ENCODE assay signal across 9 cellular contexts in the genomic region with DNA sequence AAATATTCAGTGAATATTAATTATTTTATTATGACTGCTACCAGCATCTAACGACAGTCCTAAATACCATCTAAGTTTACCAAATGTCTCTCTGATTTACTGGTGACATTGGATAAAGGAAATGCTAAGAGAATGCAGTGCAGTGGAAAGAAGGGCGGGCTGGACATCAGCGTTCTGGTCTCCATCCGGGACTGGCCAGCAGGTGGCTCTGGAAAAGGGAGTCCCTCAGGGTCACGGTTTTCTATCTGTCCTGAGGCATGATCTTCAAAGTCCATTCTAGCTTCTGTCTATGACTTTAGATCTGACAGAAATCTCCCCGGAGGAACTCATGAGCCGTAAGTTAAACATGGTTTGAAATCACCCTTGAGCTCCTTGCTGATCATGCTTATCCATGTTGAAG. TPM values are rescaled to one million over a fixed set of nuclear protein-coding genes. Genes with fewer than 3 reads are reported as not detected.
DNase-seq lines count a peak whose midpoint lies in the region; ATAC-seq, FAIRE-seq and TF ChIP-seq lines count a peak whose summit lies in the region.
"Had no signal": no experiment of that assay in that cellular context is flagged by ENCODE, and none has a peak within 500 bp of the region (broad histone marks: within the 10 kb centered on the region; RNA-seq: fewer than 3 reads in every experiment).

No MANE protein-coding gene starts in this region.

- H3K36me3 ChIP-seq in HEK293 (ENCODE audit: control insufficient read depth in 2 of 2, insufficient read depth in 1 of 2, low read length in 2 of 2) (no peaks in the 10 kb centered on the region), iPS-18a (ENCODE audit: control insufficient read depth, low read depth, low read length) (no peaks in the 10 kb centered on the region), testis (ENCODE audit: low read depth, missing control alignments) (no peaks in the 10 kb centered on the region)

- POLR2A ChIA-PET in HEK293 (lab: Yijun Ruan, JAX): no interaction called here

- H3K27me3 Mint-ChIP-seq in natural killer cell (ENCODE audit: low read depth in 2 of 2): peaks cover 8 to 14% of the 10 kb centered on the region in 2 donors

- intact Hi-C loops in testis (cut with DNase I; ENCODE audit: low total_unique reads) (no loop called here), natural killer cell (cut with micrococcal nuclease) (no loop called here)

- CTCF ChIA-PET in HEK293 (lab: Yijun Ruan, JAX): interaction anchor here (0.8 to 1.8 kb wide), 3 partner anchors 26 to 111 kb away, joined by 3 to 9 read pairs (median 5); no protein-coding TSS in a partner anchor

- 50 to 61% methylated on average over 7 of the region's 7 CpGs for WGBS in testis, 2 donors

- H3K4me1 ChIP-seq in HEK293 (ENCODE audit: control insufficient read depth, insufficient read depth, low read length) (peaks cover 6% of the 10 kb centered on the region), iPS-18a (ENCODE audit: control insufficient read depth, low read depth, low read length) (peaks cover 44% of the 10 kb centered on the region), testis (peaks cover 8% of the 10 kb centered on the region)

- H3K4me3 Mint-ChIP-seq in natural killer cell: no peak overlapping the region
- H3K4me3 Mint-ChIP-seq: memory B cell had no signal

- H3K27me3 ChIP-seq in iPS-18a (ENCODE audit: control insufficient read depth, insufficient read depth, low read length) (peaks cover 11% of the 10 kb centered on the region), testis (no peaks in the 10 kb centered on the region)

- FAIRE-seq in H54 (lab: Jason Lieb, UNC): no peak

- H3K4me1 Mint-ChIP-seq in natural killer cell: peaks cover 0 to 13% of the 10 kb centered on the region in 2 donors

- H3K4me3 ChIP-seq in HEK293 (ENCODE audit: low read depth, low read length) (no peak overlapping the region), astrocyte of the cerebellum (ENCODE audit: low read depth, low read length) (no peak overlapping the region), iPS-18a (ENCODE audit: low read length) (peak overlapping the region; percentile 37), testis (no peak overlapping the region)

- no peak overlapping the region for H3K27ac ChIP-seq in HEK293 (ENCODE audit: extremely low read depth, low read depth, low read length)
- no peak overlapping the region for H3K27ac ChIP-seq in iPS-18a (ENCODE audit: low read length)
- H3K27ac ChIP-seq in testis: no peak overlapping the region

- H3K36me3 Mint-ChIP-seq in natural killer cell: no peaks in the 10 kb centered on the region

- no peak overlapping the region for H3K27ac Mint-ChIP-seq in natural killer cell
- H3K27ac Mint-ChIP-seq: memory B cell had no signal

- TF ChIP-seq CTCF in HEK293 (tag by site-specific recombination; IDR thresholded peaks at IDR 0.05) (0 out of 2 replicates have a peak, but pooled peaks have one; percentile 11), astrocyte of the cerebellum (IDR thresholded peaks at IDR 0.05; ENCODE audit: low read depth, low read length, missing control alignments) (peak; percentile 62), testis (IDR thresholded peaks at IDR 0.05) (peak in 2 of 3 experiments; percentile 25 to 33), natural killer cell (IDR thresholded peaks at IDR 0.05) (no peak)

- H3K9me3 ChIP-seq in HEK293 (ENCODE audit: control insufficient read depth, insufficient read depth, low read depth, low read length) (no peaks in the 10 kb centered on the region), iPS-18a (ENCODE audit: control insufficient read depth, low read depth, low read length) (no peaks in the 10 kb centered on the region), testis (no peaks in the 10 kb centered on the region)

- no peak for DNase-seq in astrocyte of the cerebellum (ENCODE audit: low read depth)
- peak; percentile 54 for DNase-seq in testis
- no peak for DNase-seq in natural killer cell
- DNase-seq in MV-4-11 (lab: John Stamatoyannopoulos, UW): no peak
- no peak for DNase-seq in H54 (ENCODE audit: insufficient read length, low spot score)

- in situ Hi-C loops in astrocyte of the cerebellum (cut with HindIII; ENCODE audit: low sequenced_read_pairs): no loop called here

- H3K9me3 Mint-ChIP-seq in natural killer cell: no peaks in the 10 kb centered on the region

- no peak for TF ChIP-seq POLR2A in testis (IDR thresholded peaks at IDR 0.05)
- no peak for TF ChIP-seq POLR2A in H54 (IDR thresholded peaks at IDR 0.05; ENCODE audit: low read depth, low read length)

- ATAC-seq in GM21528 (IDR thresholded peaks at IDR 0.05; ENCODE audit: low FRiP score, unreplicated experiment) (no peak), natural killer cell (no peak)

- peak overlapping the region; percentile 30 for H3K9ac ChIP-seq in iPS-18a (ENCODE audit: low read length)

TF ChIP-seq in HEK293, 187 proteins besides CTCF, POLR2A, EP300 and RAD21:
- TF ChIP-seq, protein P1, sequence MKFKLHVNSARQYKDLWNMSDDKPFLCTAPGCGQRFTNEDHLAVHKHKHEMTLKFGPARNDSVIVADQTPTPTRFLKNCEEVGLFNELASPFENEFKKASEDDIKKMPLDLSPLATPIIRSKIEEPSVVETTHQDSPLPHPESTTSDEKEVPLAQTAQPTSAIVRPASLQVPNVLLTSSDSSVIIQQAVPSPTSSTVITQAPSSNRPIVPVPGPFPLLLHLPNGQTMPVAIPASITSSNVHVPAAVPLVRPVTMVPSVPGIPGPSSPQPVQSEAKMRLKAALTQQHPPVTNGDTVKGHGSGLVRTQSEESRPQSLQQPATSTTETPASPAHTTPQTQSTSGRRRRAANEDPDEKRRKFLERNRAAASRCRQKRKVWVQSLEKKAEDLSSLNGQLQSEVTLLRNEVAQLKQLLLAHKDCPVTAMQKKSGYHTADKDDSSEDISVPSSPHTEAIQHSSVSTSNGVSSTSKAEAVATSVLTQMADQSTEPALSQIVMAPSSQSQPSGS (tag by site-specific recombination; IDR thresholded peaks at IDR 0.05; ENCODE audit: low read depth): no peak
- no peak for TF ChIP-seq ZNF157 (tag by site-specific recombination; IDR thresholded peaks at IDR 0.05)
- TF ChIP-seq, protein P2, sequence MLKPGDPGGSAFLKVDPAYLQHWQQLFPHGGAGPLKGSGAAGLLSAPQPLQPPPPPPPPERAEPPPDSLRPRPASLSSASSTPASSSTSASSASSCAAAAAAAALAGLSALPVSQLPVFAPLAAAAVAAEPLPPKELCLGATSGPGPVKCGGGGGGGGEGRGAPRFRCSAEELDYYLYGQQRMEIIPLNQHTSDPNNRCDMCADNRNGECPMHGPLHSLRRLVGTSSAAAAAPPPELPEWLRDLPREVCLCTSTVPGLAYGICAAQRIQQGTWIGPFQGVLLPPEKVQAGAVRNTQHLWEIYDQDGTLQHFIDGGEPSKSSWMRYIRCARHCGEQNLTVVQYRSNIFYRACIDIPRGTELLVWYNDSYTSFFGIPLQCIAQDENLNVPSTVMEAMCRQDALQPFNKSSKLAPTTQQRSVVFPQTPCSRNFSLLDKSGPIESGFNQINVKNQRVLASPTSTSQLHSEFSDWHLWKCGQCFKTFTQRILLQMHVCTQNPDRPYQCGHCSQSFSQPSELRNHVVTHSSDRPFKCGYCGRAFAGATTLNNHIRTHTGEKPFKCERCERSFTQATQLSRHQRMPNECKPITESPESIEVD (tag by site-specific recombination; IDR thresholded peaks at IDR 0.05): no peak

RNA-seq across cellular contexts. Expression of a gene that starts 3.3 kb away (rescaled TPM):
- total RNA-seq in testis: 10 to 100 TPM; 10.7 to 12.8 TPM
- 6.1 TPM for polyA plus RNA-seq in testis (ENCODE audit: insufficient read depth, low read depth, low replicate concordance)
- total RNA-seq in natural killer cell: under 1 TPM in 1 of 3 donors, not detected in 2; 0.11 TPM

Comparison
In these comparisons a context has a peak if more than half of its experiments do, and no peak if none do; other contexts are left out.
1. RNA of a gene that starts 3.3 kb away (total RNA-seq): 10.7 to 12.8 TPM in testis; 0.11 TPM in natural killer cell; every median in the first group is over 4 times any median in the second.